In genomic region chr12:67943295-67943892, GRCh38 we compare ENCODE assay signal across 9 cellular contexts. TPM values are rescaled to one million over a fixed set of nuclear protein-coding genes. Genes with fewer than 3 reads are reported as not detected.
A peak's percentile ranks its signal among the peaks of the same experiment; 100 is the strongest.
DNase-seq lines count a peak whose midpoint lies in the region; ATAC-seq and TF ChIP-seq lines count a peak whose summit lies in the region.
"Had no signal": no experiment of that assay in that cellular context is flagged by ENCODE, and none has a peak within 500 bp of the region (broad histone marks: within the 10 kb centered on the region; RNA-seq: fewer than 3 reads in every experiment).

No MANE protein-coding gene starts in this region.

- H3K36me3 Mint-ChIP-seq in CD8-positive, alpha-beta T cell = no peaks in the 10 kb centered on the region
- no peaks in the 10 kb centered on the region for H3K36me3 Mint-ChIP-seq in activated naive CD4-positive, alpha-beta T cell treated with anti-CD3 and anti-CD28 coated beads, Interleukin-2, amount 10 ng/mL, durations not matched to agents 7 days and 5 days
- H3K36me3 Mint-ChIP-seq in glutamatergic neuron (ENCODE audit: unreplicated experiment) = no peaks in the 10 kb centered on the region

- H3K9me3 ChIP-seq in CD8-positive, alpha-beta T cell (ENCODE audit: low read length) = no peaks in the 10 kb centered on the region

- CTCF ChIA-PET in CD8-positive, alpha-beta T cell (lab: Charles Lee) = interaction anchor here (0.6 to 7.0 kb wide), 43 partner anchors 8 to 640 kb away, joined by 3 to 263 read pairs (median 3); partner anchors contain the start of genes DYRK2 and IFNG-AS1
- CTCF ChIA-PET in activated naive CD4-positive, alpha-beta T cell treated with anti-CD3 and anti-CD28 coated beads, Interleukin-2, amount 10 ng/mL, durations not matched to agents 7 days and 5 days (lab: Charles Lee) = interaction anchor here (0.7 to 5.6 kb wide), 20 partner anchors 13 to 782 kb away, joined by 3 to 72 read pairs (median 4); partner anchors contain the start of gene IFNG-AS1

- H3K27ac ChIP-seq in CD8-positive, alpha-beta T cell (ENCODE audit: low read depth, low read length) = no peak overlapping the region

- peaks cover 7% of the 10 kb centered on the region for H3K4me1 Mint-ChIP-seq in CD8-positive, alpha-beta T cell (ENCODE audit: low read depth)
- no peaks in the 10 kb centered on the region for H3K4me1 Mint-ChIP-seq in activated naive CD4-positive, alpha-beta T cell treated with anti-CD3 and anti-CD28 coated beads, Interleukin-2, amount 10 ng/mL, durations not matched to agents 7 days and 5 days
- H3K4me1 Mint-ChIP-seq in glutamatergic neuron (ENCODE audit: low read depth, unreplicated experiment) = peaks cover 25% of the 10 kb centered on the region

- no peaks in the 10 kb centered on the region for H3K9me3 Mint-ChIP-seq in CD8-positive, alpha-beta T cell
- H3K9me3 Mint-ChIP-seq in activated naive CD4-positive, alpha-beta T cell treated with anti-CD3 and anti-CD28 coated beads, Interleukin-2, amount 10 ng/mL, durations not matched to agents 7 days and 5 days = no peaks in the 10 kb centered on the region
- H3K9me3 Mint-ChIP-seq in glutamatergic neuron (ENCODE audit: unreplicated experiment) = no peaks in the 10 kb centered on the region

- no peaks in the 10 kb centered on the region for H3K36me3 ChIP-seq in CD8-positive, alpha-beta T cell (ENCODE audit: insufficient read depth, low read length)

- H3K27me3 Mint-ChIP-seq in CD8-positive, alpha-beta T cell (ENCODE audit: low read depth) = peaks cover 6% of the 10 kb centered on the region
- H3K27me3 Mint-ChIP-seq in activated naive CD4-positive, alpha-beta T cell treated with anti-CD3 and anti-CD28 coated beads, Interleukin-2, amount 10 ng/mL, durations not matched to agents 7 days and 5 days = peaks cover 3% of the 10 kb centered on the region
- H3K27me3 Mint-ChIP-seq in glutamatergic neuron (ENCODE audit: unreplicated experiment) = no peaks in the 10 kb centered on the region

- H3K27ac Mint-ChIP-seq in CD8-positive, alpha-beta T cell = no peak overlapping the region
- no peak overlapping the region for H3K27ac Mint-ChIP-seq in activated naive CD4-positive, alpha-beta T cell treated with anti-CD3 and anti-CD28 coated beads, Interleukin-2, amount 10 ng/mL, durations not matched to agents 7 days and 5 days
- no peak overlapping the region for H3K27ac Mint-ChIP-seq in glutamatergic neuron (ENCODE audit: unreplicated experiment)

- POLR2A ChIA-PET in CD8-positive, alpha-beta T cell (lab: Charles Lee) = interaction anchor here (0.9 to 1.3 kb wide), 5 partner anchors 16 to 592 kb away, joined by 3 to 7 read pairs (median 4); partner anchors contain the start of gene DYRK2

- no peak overlapping the region for H3K4me3 ChIP-seq in CD8-positive, alpha-beta T cell (ENCODE audit: low read depth, low read length)

- peak; percentile 83 for TF ChIP-seq CTCF in CD8-positive, alpha-beta T cell (IDR thresholded peaks at IDR 0.05)
- TF ChIP-seq CTCF in glutamatergic neuron (IDR thresholded peaks at IDR 0.05; ENCODE audit: partially characterized antibody, unreplicated experiment) = peak; percentile 79

- H3K4me1 ChIP-seq in CD8-positive, alpha-beta T cell (ENCODE audit: insufficient read depth, low read length) = no peaks in the 10 kb centered on the region

- DNase-seq in CD8-positive, alpha-beta T cell = peak; percentile 30 to 71 (median 56)
- DNase-seq in M059J (ENCODE audit: low read depth) = peak; percentile 79
- DNase-seq in RPMI8226 = peak; percentile 83
- peak; percentile 78 for DNase-seq in activated naive CD4-positive, alpha-beta T cell treated with anti-CD3 and anti-CD28 coated beads, Interleukin-2, amount 10 ng/mL, durations not matched to agents 7 days and 5 days
- DNase-seq in glutamatergic neuron = peak; percentile 22
- peak; percentile 75 for DNase-seq in renal cortical epithelial cell (ENCODE audit: low read depth)

- H3K4me3 Mint-ChIP-seq in CD8-positive, alpha-beta T cell = no peak overlapping the region
- H3K4me3 Mint-ChIP-seq in activated naive CD4-positive, alpha-beta T cell treated with anti-CD3 and anti-CD28 coated beads, Interleukin-2, amount 10 ng/mL, durations not matched to agents 7 days and 5 days = no peak overlapping the region
- H3K4me3 Mint-ChIP-seq in glutamatergic neuron (ENCODE audit: unreplicated experiment) = no peak overlapping the region

- H3K27me3 ChIP-seq in CD8-positive, alpha-beta T cell (ENCODE audit: insufficient read depth, low read length) = no peaks in the 10 kb centered on the region

- intact Hi-C loops in CD8-positive, alpha-beta T cell (cut with DNase I, micrococcal nuclease) = loop anchor here (1.0 to 10.0 kb wide), 8 partner anchors 292 to 919 kb away; no protein-coding TSS in a partner anchor

- ATAC-seq in CD8-positive, alpha-beta T cell = peak; percentile 78
- ATAC-seq in GM21360 (IDR thresholded peaks at IDR 0.05; ENCODE audit: unreplicated experiment) = peak; percentile 49
- ATAC-seq in HG03469 (IDR thresholded peaks at IDR 0.05; ENCODE audit: unreplicated experiment) = no peak

RNA-seq across cellular contexts. Expression of gene IFNG-AS1, which starts 45.9 kb away (rescaled TPM):
- 1 to 10 TPM; 2.1 to 3.0 TPM for total RNA-seq in CD8-positive, alpha-beta T cell
- not detected in 2 replicates for total RNA-seq in M059J (2014; rRNA removed; shearing (Covaris generic))
- not detected for total RNA-seq in glutamatergic neuron (ENCODE audit: unreplicated experiment)
- total RNA-seq in renal cortical epithelial cell = not detected in 2 replicates
- total RNA-seq: T-helper 2 cell treated with Interferon-gamma antibody and Interleukin-4, amounts not matched to agents 100 ng/mL and 5 ng/mL, for 36 hours had no signal

Comparison
In these comparisons a context has a peak if more than half of its experiments do, and no peak if none do; other contexts are left out.
1. DNase-seq: peak in every context shown above with its lines; median percentile 83 in RPMI8226; 79 in M059J; 78 in activated naive CD4-positive, alpha-beta T cell treated with anti-CD3 and anti-CD28 coated beads, Interleukin-2, amount 10 ng/mL, durations not matched to agents 7 days and 5 days; 75 in renal cortical epithelial cell; 56 in CD8-positive, alpha-beta T cell; 22 in glutamatergic neuron.